ENCODE assay signal across 8 cellular contexts in the genomic region with DNA sequence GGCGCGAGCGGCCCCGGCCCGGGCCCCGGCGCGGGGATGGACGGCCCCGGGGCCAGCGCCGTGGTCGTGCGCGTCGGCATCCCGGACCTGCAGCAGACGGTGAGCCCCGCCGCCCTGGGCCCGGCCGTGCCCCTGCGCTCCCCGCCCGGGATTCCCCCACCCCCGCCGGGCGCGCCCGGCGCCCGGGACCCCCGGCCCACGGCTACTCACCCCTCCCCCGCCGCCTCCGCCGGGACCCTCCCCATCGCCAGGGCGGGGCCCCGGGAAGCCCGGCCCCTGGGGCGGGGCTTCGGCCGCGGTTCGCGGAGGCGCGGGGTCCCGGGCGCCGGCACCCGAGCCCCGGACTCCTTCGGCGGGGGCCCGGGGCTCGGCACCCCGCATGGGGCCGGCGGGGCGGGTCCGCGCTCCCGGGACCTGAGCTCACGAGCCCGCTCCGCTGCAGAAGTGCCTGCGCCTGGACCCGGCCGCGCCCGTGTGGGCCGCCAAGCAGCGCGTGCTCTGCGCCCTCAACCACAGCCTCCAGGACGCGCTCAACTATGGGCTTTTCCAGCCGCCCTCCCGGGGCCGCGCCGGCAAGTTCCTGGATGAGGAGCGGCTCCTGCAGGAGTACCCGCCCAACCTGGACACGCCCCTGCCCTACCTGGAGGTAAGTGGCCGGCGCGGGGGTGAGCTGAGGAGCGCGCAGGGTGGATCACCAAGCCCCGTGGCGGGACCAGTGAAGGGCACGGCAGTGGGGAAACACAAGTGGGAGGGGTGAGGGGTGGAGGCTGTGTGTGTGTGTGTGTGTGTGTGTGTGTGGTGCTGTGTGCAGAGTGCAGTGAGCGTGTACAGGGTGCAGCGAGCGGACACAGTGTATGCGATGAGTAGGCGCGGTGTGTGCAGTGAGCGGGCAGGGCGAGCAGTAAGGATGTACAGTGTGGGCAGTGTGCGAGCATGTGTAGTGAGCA. TPM values are rescaled to one million over a fixed set of nuclear protein-coding genes. Genes with fewer than 3 reads are reported as not detected.
DNase-seq lines count a peak whose midpoint lies in the region; FAIRE-seq and TF ChIP-seq lines count a peak whose summit lies in the region.

No MANE protein-coding gene starts in this region.

- H3K36me3 ChIP-seq in NT2/D1 (ENCODE audit: insufficient read depth, insufficient read length, low read length): peaks cover 17% of the 10 kb centered on the region

- H3K4me3 Mint-ChIP-seq in activated naive CD4-positive, alpha-beta T cell treated with anti-CD3 and anti-CD28 coated beads for 36 hours: peak overlapping the region; percentile 46
- peak overlapping the region; percentile 60 for H3K4me3 Mint-ChIP-seq in dendritic cell treated with granulocyte-macrophage colony-stimulating factor and Interleukin-4, amounts not matched to agents 40 ng/mL and 50 ng/mL, for 4 days
- peak overlapping the region; percentile 69 for H3K4me3 Mint-ChIP-seq in mesothelial cell of epicardium

- no peak overlapping the region for H3K27ac Mint-ChIP-seq in activated naive CD4-positive, alpha-beta T cell treated with anti-CD3 and anti-CD28 coated beads for 36 hours
- H3K27ac Mint-ChIP-seq in dendritic cell treated with granulocyte-macrophage colony-stimulating factor and Interleukin-4, amounts not matched to agents 40 ng/mL and 50 ng/mL, for 4 days: no peak overlapping the region
- no peak overlapping the region for H3K27ac Mint-ChIP-seq in mesothelial cell of epicardium

- CTCF ChIA-PET in activated naive CD4-positive, alpha-beta T cell treated with anti-CD3 and anti-CD28 coated beads for 36 hours (lab: Charles Lee): no interaction called here

- no peak for FAIRE-seq in urothelium cell line (lab: Jason Lieb, UNC)

- peaks cover 27% of the 10 kb centered on the region for H3K27me3 Mint-ChIP-seq in activated naive CD4-positive, alpha-beta T cell treated with anti-CD3 and anti-CD28 coated beads for 36 hours (ENCODE audit: low read depth)
- peaks cover 68% of the 10 kb centered on the region for H3K27me3 Mint-ChIP-seq in dendritic cell treated with granulocyte-macrophage colony-stimulating factor and Interleukin-4, amounts not matched to agents 40 ng/mL and 50 ng/mL, for 4 days
- H3K27me3 Mint-ChIP-seq in mesothelial cell of epicardium (ENCODE audit: low read depth): peaks cover 59% of the 10 kb centered on the region

- peaks cover 14% of the 10 kb centered on the region for H3K27me3 ChIP-seq in NT2/D1 (ENCODE audit: insufficient read depth, insufficient read length)

- intact Hi-C loops in activated naive CD4-positive, alpha-beta T cell treated with anti-CD3 and anti-CD28 coated beads for 36 hours (cut with micrococcal nuclease): no loop called here
- intact Hi-C loops in dendritic cell treated with granulocyte-macrophage colony-stimulating factor and Interleukin-4, amounts not matched to agents 40 ng/mL and 50 ng/mL, for 4 days (cut with micrococcal nuclease): no loop called here

- peaks cover 14% of the 10 kb centered on the region for H3K4me1 ChIP-seq in NT2/D1 (ENCODE audit: insufficient read depth, insufficient read length)

- peaks cover 8% of the 10 kb centered on the region for H3K4me1 Mint-ChIP-seq in activated naive CD4-positive, alpha-beta T cell treated with anti-CD3 and anti-CD28 coated beads for 36 hours (ENCODE audit: low read depth)
- H3K4me1 Mint-ChIP-seq in dendritic cell treated with granulocyte-macrophage colony-stimulating factor and Interleukin-4, amounts not matched to agents 40 ng/mL and 50 ng/mL, for 4 days (ENCODE audit: low read depth): peaks cover 33% of the 10 kb centered on the region
- H3K4me1 Mint-ChIP-seq in mesothelial cell of epicardium: peaks cover 9% of the 10 kb centered on the region

- no peak for TF ChIP-seq CTCF in mesothelial cell of epicardium (IDR thresholded peaks at IDR 0.05; ENCODE audit: unreplicated experiment)

- H3K36me3 Mint-ChIP-seq in activated naive CD4-positive, alpha-beta T cell treated with anti-CD3 and anti-CD28 coated beads for 36 hours (ENCODE audit: low read depth): no peaks in the 10 kb centered on the region
- H3K36me3 Mint-ChIP-seq in dendritic cell treated with granulocyte-macrophage colony-stimulating factor and Interleukin-4, amounts not matched to agents 40 ng/mL and 50 ng/mL, for 4 days (ENCODE audit: low read depth): no peaks in the 10 kb centered on the region
- no peaks in the 10 kb centered on the region for H3K36me3 Mint-ChIP-seq in mesothelial cell of epicardium

- H3K4me3 ChIP-seq in NT2/D1 (ENCODE audit: insufficient read length, low read depth): peak overlapping the region; percentile 75

- DNase-seq in activated naive CD4-positive, alpha-beta T cell treated with anti-CD3 and anti-CD28 coated beads for 36 hours: no peak
- DNase-seq in activated naive CD4-positive, alpha-beta T cell treated with anti-CD3 and anti-CD28 coated beads, Interleukin-2, amount 50 U/mL, for 16 hours: no peak
- DNase-seq in NT2/D1 (ENCODE audit: low read depth, low spot score): peak; percentile 56
- DNase-seq in mesothelial cell of epicardium (ENCODE audit: low spot score in 2 of 2, unreplicated experiment in 2 of 2): peak in 1 of 2 experiments; percentile 75
- peak; percentile 86 for DNase-seq in urothelium cell line (ENCODE audit: low spot score)
- DNase-seq in anterior cingulate cortex (lab: John Stamatoyannopoulos, UW): no peak
- no peak for DNase-seq in H4 (ENCODE audit: low spot score)

- peak overlapping the region; percentile 71 for H3K9ac ChIP-seq in NT2/D1 (ENCODE audit: insufficient read length, low read depth)

- no peaks in the 10 kb centered on the region for H3K9me3 Mint-ChIP-seq in activated naive CD4-positive, alpha-beta T cell treated with anti-CD3 and anti-CD28 coated beads for 36 hours
- H3K9me3 Mint-ChIP-seq in dendritic cell treated with granulocyte-macrophage colony-stimulating factor and Interleukin-4, amounts not matched to agents 40 ng/mL and 50 ng/mL, for 4 days: no peaks in the 10 kb centered on the region
- H3K9me3 Mint-ChIP-seq in mesothelial cell of epicardium: no peaks in the 10 kb centered on the region

- H3K9me3 ChIP-seq in NT2/D1 (ENCODE audit: insufficient read depth, low read length): no peaks in the 10 kb centered on the region

RNA-seq across cellular contexts. Expression of gene SHANK3, which starts 2.3 kb away (rescaled TPM):
- under 1 TPM; 0.07 TPM for total RNA-seq in activated naive CD4-positive, alpha-beta T cell treated with anti-CD3 and anti-CD28 coated beads for 36 hours
- 14.2 to 14.8 TPM (median 14.3 TPM) in 3 replicates for total RNA-seq in mesothelial cell of epicardium
- 0.19 and 0.62 TPM in 2 replicates for total RNA-seq in H4 (2014; rRNA removed; shearing (Covaris generic))

RNA-seq across cellular contexts. Expression of gene ARSA, which starts 46.9 kb away (rescaled TPM):
- 10 to 100 TPM; 17.8 to 19.2 TPM for total RNA-seq in activated naive CD4-positive, alpha-beta T cell treated with anti-CD3 and anti-CD28 coated beads for 36 hours
- 45.2 to 51.5 TPM (median 49.9 TPM) in 3 replicates for total RNA-seq in mesothelial cell of epicardium
- 8.4 and 9.3 TPM in 2 replicates for total RNA-seq in H4 (2014; rRNA removed; shearing (Covaris generic))

Comparison
In these comparisons a context has a peak if more than half of its experiments do, and no peak if none do; other contexts are left out.
1. DNase-seq: peak in NT2/D1 (single experiment) and urothelium cell line (single experiment); none in activated naive CD4-positive, alpha-beta T cell treated with anti-CD3 and anti-CD28 coated beads for 36 hours (single experiment), activated naive CD4-positive, alpha-beta T cell treated with anti-CD3 and anti-CD28 coated beads, Interleukin-2, amount 50 U/mL, for 16 hours (single experiment), anterior cingulate cortex (0 of 58) and H4 (single experiment).
2. Peak in every context shown above with its lines, with median percentiles within 50 percentile points of each other: H3K4me3 Mint-ChIP-seq.